In genomic region chr15:60751985-60752952, GRCh38 we compare ENCODE assay signal across 7 cellular contexts.
A peak's percentile ranks its signal among the peaks of the same experiment; 100 is the strongest.
DNase-seq lines count a peak whose midpoint lies in the region; ATAC-seq and TF ChIP-seq lines count a peak whose summit lies in the region.

No MANE protein-coding gene starts in this region.

- no peak for TF ChIP-seq POLR2A in right lobe of liver (IDR thresholded peaks at IDR 0.05)
- no peak for TF ChIP-seq POLR2A in thyroid gland (IDR thresholded peaks at IDR 0.05)

- 31% methylated on average over 19 of the region's 21 CpGs for WGBS in right lobe of liver (ENCODE audit: insufficient coverage, low coverage, low lambda C conversion rate, missing lambda C conversion rate)
- WGBS in thyroid gland, 2 donors: 38 to 39% methylated on average over 21 of the region's 21 CpGs

- DNase-seq in NCI-H748 (lab: John Stamatoyannopoulos, UW; ENCODE audit: unreplicated experiment): peak; percentile 53
- DNase-seq in cerebellum (ENCODE audit: low spot score): peak; percentile 42
- DNase-seq in right lobe of liver: peak; percentile 63 to 87 (median 73)
- peak; percentile 42 to 56 for DNase-seq in thyroid gland
- no peak for DNase-seq in NCI-H2196 treated with DMSO at 0.1 percent for 48 hours (lab: John Stamatoyannopoulos, UW; ENCODE audit: unreplicated experiment)

- H3K27ac ChIP-seq in right lobe of liver (peak overlapping the region; percentile 69 to 88 (median 88)), thyroid gland (peak overlapping the region; percentile 10 to 80 (median 67))

- H3K27me3 ChIP-seq in right lobe of liver: no peaks in the 10 kb centered on the region
- no peaks in the 10 kb centered on the region for H3K27me3 ChIP-seq in thyroid gland

- intact Hi-C loops in right lobe of liver (cut with DNase I): no loop called here
- intact Hi-C loops in thyroid gland (cut with DNase I): no loop called here

- TF ChIP-seq CTCF in right lobe of liver (IDR thresholded peaks at IDR 0.05): no peak
- TF ChIP-seq CTCF in thyroid gland (IDR thresholded peaks at IDR 0.05): no peak

- H3K9me3 ChIP-seq in right lobe of liver (no peaks in the 10 kb centered on the region), thyroid gland (no peaks in the 10 kb centered on the region)

- H3K4me3 ChIP-seq in right lobe of liver (peak overlapping the region in 1 of 3 donors; percentile 1), thyroid gland (replicated peaks in 1 of 3) (no peak overlapping the region)

- H3K4me1 ChIP-seq in right lobe of liver (peaks cover 0 to 37% (median 6%) of the 10 kb centered on the region in 4 donors), thyroid gland (peaks cover 15 to 20% of the 10 kb centered on the region in 2 donors)

- ATAC-seq in right lobe of liver: peak; percentile 91 to 95 (median 94)
- ATAC-seq in GM21737 (IDR thresholded peaks at IDR 0.05; ENCODE audit: unreplicated experiment): no peak
- ATAC-seq in HG03457 (IDR thresholded peaks at IDR 0.05; ENCODE audit: unreplicated experiment): no peak

- H3K36me3 ChIP-seq in right lobe of liver (no peaks in the 10 kb centered on the region), thyroid gland (no peaks in the 10 kb centered on the region)

Comparison
In these comparisons a context has a peak if more than half of its experiments do, and no peak if none do; other contexts are left out.
1. ATAC-seq: peak in right lobe of liver (4 of 4); none in GM21737 (single experiment) and HG03457 (single experiment).